Comparison of ENCODE assay signal across 8 cellular contexts in the genomic region with DNA sequence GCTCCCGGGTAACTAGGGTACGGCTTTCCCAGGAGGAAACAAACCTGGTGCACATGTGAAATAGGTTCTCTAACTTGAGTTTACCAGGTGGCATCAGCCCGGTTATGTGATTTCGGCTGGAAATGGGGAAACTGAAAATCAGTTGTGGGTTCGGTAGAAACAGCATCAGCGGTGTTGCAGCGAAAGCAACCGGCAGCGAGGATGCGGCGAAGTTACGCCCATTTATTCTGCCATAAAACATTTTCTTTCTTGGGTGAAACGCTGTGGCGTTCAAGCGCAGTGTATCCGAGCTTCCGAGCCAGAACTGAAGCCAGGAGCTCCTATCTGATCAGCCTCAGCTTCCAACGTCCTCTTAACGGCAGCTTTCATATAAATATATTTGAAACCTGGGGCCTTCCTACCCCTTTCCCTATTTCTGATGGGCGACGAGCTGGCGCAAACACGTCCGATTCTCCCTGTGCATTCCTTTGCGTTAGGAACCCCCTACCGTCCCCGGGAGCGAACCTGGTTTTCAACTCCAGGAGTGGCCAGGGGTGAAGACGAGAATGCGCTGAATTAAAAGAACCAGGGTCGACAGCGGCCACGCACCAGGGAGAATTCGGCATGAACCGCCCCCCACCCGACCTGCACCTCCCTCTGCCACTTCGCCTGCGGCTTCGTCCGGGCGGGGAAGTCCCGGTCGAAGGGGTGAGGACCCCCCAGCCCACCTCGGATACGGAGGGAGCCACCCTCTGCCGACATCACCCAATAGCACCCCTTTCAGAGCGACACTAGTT. TPM values are rescaled to one million over a fixed set of nuclear protein-coding genes. Genes with fewer than 3 reads are reported as not detected.
DNase-seq lines count a peak whose midpoint lies in the region; ATAC-seq lines count a peak whose summit lies in the region.

No MANE protein-coding gene starts in this region.

- ATAC-seq in sciatic nerve (no peak), HG02884 (IDR thresholded peaks at IDR 0.05; ENCODE audit: unreplicated experiment) (no peak), HG02678 (IDR thresholded peaks at IDR 0.05; ENCODE audit: unreplicated experiment) (no peak)

- intact Hi-C loops in head of caudate nucleus (cut with DNase I) = loop anchor here (10.0 kb wide), 2 partner anchors 107 to 177 kb away; no protein-coding TSS in a partner anchor
- intact Hi-C loops in sciatic nerve (cut with DNase I) = no loop called here

- peak; percentile 33 for DNase-seq in DMS79 treated with DMSO at 0.1 percent for 48 hours (lab: John Stamatoyannopoulos, UW)
- peak; percentile 65 for DNase-seq in NCI-H1694 treated with DMSO at 0.1 percent for 48 hours (lab: John Stamatoyannopoulos, UW)
- DNase-seq in activated effector memory CD4-positive, alpha-beta T cell treated with anti-CD3 and anti-CD28 coated beads, Interleukin-2, amount 50 U/mL, for 16 hours = peak; percentile 76
- peak in 39 of 42 donors; percentile 2 to 64 (median 33) for DNase-seq in head of caudate nucleus
- peak; percentile 60 for DNase-seq in sciatic nerve (ENCODE audit: low spot score)
- no peak for DNase-seq in DMS153 (lab: John Stamatoyannopoulos, UW)

RNA-seq across cellular contexts. Expression of gene DPF3, which starts 1.6 kb away (rescaled TPM):
- 2.9 TPM for total RNA-seq in sciatic nerve

RNA-seq across cellular contexts. Expression of gene DCAF4, which starts 34.0 kb away (rescaled TPM):
- 14.0 TPM for total RNA-seq in sciatic nerve
